Comparison of ENCODE assay signal across 16 cellular contexts in the genomic region with DNA sequence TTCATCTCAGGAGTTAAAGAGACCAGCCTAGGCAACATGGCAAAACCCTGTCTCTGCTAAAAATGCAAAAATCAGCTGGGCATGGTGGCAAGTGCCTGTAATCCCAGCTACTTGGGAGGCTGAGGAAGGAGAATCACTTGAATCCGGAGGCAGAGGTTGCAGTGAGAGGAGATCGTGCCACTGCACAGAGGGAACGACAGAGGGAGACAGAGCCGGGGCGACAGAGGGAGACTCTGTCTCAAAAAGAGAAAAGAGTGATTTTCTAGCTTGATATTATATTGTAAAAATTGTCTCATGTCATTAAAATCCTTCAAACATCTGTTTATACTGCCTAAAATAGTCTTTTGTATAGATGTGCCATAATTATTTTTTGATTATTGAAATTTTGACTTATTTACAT.
DNase-seq lines count a peak whose midpoint lies in the region; ATAC-seq, FAIRE-seq and TF ChIP-seq lines count a peak whose summit lies in the region.
"Had no signal": no experiment of that assay in that cellular context is flagged by ENCODE, and none has a peak within 500 bp of the region (broad histone marks: within the 10 kb centered on the region; RNA-seq: fewer than 3 reads in every experiment).

No MANE protein-coding gene starts in this region.

- no peak overlapping the region for H2AK5ac ChIP-seq in IMR-90 (ENCODE audit: low read depth, low read length)

- 100% methylated on average over 1 of the region's 5 CpGs; no CpG with 5 or more reads in 1 of the 2 experiments for WGBS in IMR-90 (ENCODE audit: extremely low coverage in 2 of 2, insufficient read length in 1 of 2), 2 experiments
- 60 to 84% methylated on average over 5 of the region's 5 CpGs for WGBS in sigmoid colon, 2 donors

- H4K91ac ChIP-seq in IMR-90 (ENCODE audit: insufficient read depth, low read depth, low read length), result no peak overlapping the region

- no peak overlapping the region for H3K23ac ChIP-seq in IMR-90 (ENCODE audit: low read depth, low read length)

- H3K4me2 ChIP-seq in IMR-90 (ENCODE audit: low read depth, low read length), result no peak overlapping the region
- H3K4me2 ChIP-seq: KMS-11 had no signal

- no peak overlapping the region for H2BK5ac ChIP-seq in IMR-90 (ENCODE audit: low read depth, low read length, poor library complexity, severe bottlenecking)

- FAIRE-seq in urothelium cell line (lab: Jason Lieb, UNC), result no peak
- FAIRE-seq: GM18507 had no signal

- H4K20me1 ChIP-seq in IMR-90 (ENCODE audit: insufficient read depth, low read length), result no peaks in the 10 kb centered on the region

- POLR2A ChIA-PET in IMR-90 (lab: Charles Lee; ENCODE audit: unreplicated experiment), result no interaction called here

- no peak for DNase-seq in GM06990 (ENCODE audit: extremely low read depth, insufficient read length)
- DNase-seq in IMR-90, result no peak
- peak in 1 of 3 donors; percentile 9 for DNase-seq in mucosa of descending colon
- no peak for DNase-seq in urothelium cell line (ENCODE audit: low spot score)
- DNase-seq in activated effector memory CD4-positive, alpha-beta T cell treated with Interleukin-2 at 50 U/mL for 16 hours, result no peak
- no peak for DNase-seq in kidney glomerular epithelial cell (lab: John Stamatoyannopoulos, UW)
- no peak for DNase-seq in sigmoid colon
- DNase-seq: activated CD8-positive, alpha-beta T cell treated with anti-CD3 and anti-CD28 coated beads, Interleukin-2, amount 10 ng/mL, durations not matched to agents 7 days and 5 days; activated naive CD4-positive, alpha-beta T cell treated with Interleukin-2 at 50 U/mL for 16 hours; COR-L47; naive thymus-derived CD8-positive, alpha-beta T cell; NCI-H1930 had no signal

- no peaks in the 10 kb centered on the region for H3K79me1 ChIP-seq in IMR-90 (ENCODE audit: low read depth in 1 of 2, low read length in 2 of 2)

- no peaks in the 10 kb centered on the region for H3K9me1 ChIP-seq in IMR-90 (ENCODE audit: insufficient read depth, low read length)

- H4K5ac ChIP-seq in IMR-90 (ENCODE audit: low read depth, low read length), result no peak overlapping the region

- H3K36me3 ChIP-seq in GM06990 (ENCODE audit: control insufficient read depth, insufficient read depth, low read length) (no peaks in the 10 kb centered on the region), IMR-90 (ENCODE audit: control insufficient read depth, insufficient read depth, low read length) (no peaks in the 10 kb centered on the region), mucosa of descending colon (ENCODE audit: low read depth) (no peaks in the 10 kb centered on the region), sigmoid colon (no peaks in the 10 kb centered on the region)
- H3K36me3 ChIP-seq: thoracic aorta had no signal

- no TSS peak for BruUV-seq in IMR-90 (replicated peaks; lab: Mats Ljungman, UMichigan)

- in situ Hi-C loops in IMR-90 (cut with MboI; ENCODE audit: low sequenced_read_pairs), result no loop called here

- no peak overlapping the region for H2BK20ac ChIP-seq in IMR-90 (ENCODE audit: low read depth, low read length)

- no peak overlapping the region for H4K8ac ChIP-seq in IMR-90 (ENCODE audit: low read depth in 2 of 2, low read length in 2 of 2)

- H3K27me3 ChIP-seq in GM06990 (replicated peaks; ENCODE audit: control insufficient read depth, insufficient read depth, low read length) (no peaks in the 10 kb centered on the region), IMR-90 (ENCODE audit: control insufficient read depth, insufficient read depth, low read length) (no peaks in the 10 kb centered on the region), sigmoid colon (no peaks in the 10 kb centered on the region)

- H3K27ac ChIP-seq in IMR-90 (ENCODE audit: insufficient read depth, low read length) (no peak overlapping the region), VCaP (no peak overlapping the region), sigmoid colon (no peak overlapping the region)
- H3K27ac ChIP-seq: KMS-11, thoracic aorta had no signal

- H3K14ac ChIP-seq in IMR-90 (replicated peaks; ENCODE audit: low read depth, low read length), result no peak overlapping the region

- no peak overlapping the region for H3K9ac ChIP-seq in IMR-90 (ENCODE audit: low read depth, low read length)
- H3K9ac ChIP-seq: KMS-11 had no signal

- CTCF ChIA-PET in IMR-90 (lab: Yijun Ruan, JAX), result no interaction called here

- H3K4ac ChIP-seq in IMR-90 (ENCODE audit: low read depth, low read length), result no peak overlapping the region

- no peak overlapping the region for H2BK15ac ChIP-seq in IMR-90 (ENCODE audit: low read depth, low read length)

- dilution Hi-C loops in IMR-90 (cut with HindIII; ENCODE audit: low sequenced_read_pairs, unreplicated experiment), result no loop called here

- TF ChIP-seq POLR2A in IMR-90 (IDR thresholded peaks at IDR 0.05; ENCODE audit: low read depth, low read length) (no peak), sigmoid colon (IDR thresholded peaks at IDR 0.05) (no peak)

- H3K4me1 ChIP-seq in IMR-90 (ENCODE audit: control insufficient read depth, insufficient read depth, low read length) (no peaks in the 10 kb centered on the region), mucosa of descending colon (ENCODE audit: low read depth) (no peaks in the 10 kb centered on the region), sigmoid colon (no peaks in the 10 kb centered on the region)

- ATAC-seq in IMR-90 (ENCODE audit: low read depth) (no peak), mucosa of descending colon (peak; percentile 36)
- ATAC-seq: activated CD8-positive, alpha-beta T cell treated with anti-CD3 and anti-CD28 coated beads, Interleukin-2, amount 10 ng/mL, durations not matched to agents 7 days and 5 days; naive thymus-derived CD8-positive, alpha-beta T cell had no signal

- no peak overlapping the region for H2AK9ac ChIP-seq in IMR-90 (replicated peaks; ENCODE audit: low read depth, low read length, poor library complexity)

- peak; percentile 30; the same call in 1 of the 2 replicates for TF ChIP-seq RAD21 in IMR-90 (IDR thresholded peaks at IDR 0.05; ENCODE audit: low read length)

- H2AFZ ChIP-seq in IMR-90 (replicated peaks; ENCODE audit: low read length, poor library complexity), result no peak overlapping the region

- H3K18ac ChIP-seq in IMR-90 (ENCODE audit: low read depth, low read length), result no peak overlapping the region

- H3K9me3 ChIP-seq in IMR-90 (ENCODE audit: control insufficient read depth, insufficient read depth, low read length) (no peaks in the 10 kb centered on the region), mucosa of descending colon (peaks cover 2% of the 10 kb centered on the region), sigmoid colon (no peaks in the 10 kb centered on the region)
- H3K9me3 ChIP-seq: thoracic aorta had no signal

- no peak for TF ChIP-seq EP300 in sigmoid colon (IDR thresholded peaks at IDR 0.05)

- H2BK120ac ChIP-seq in IMR-90 (ENCODE audit: low read depth, low read length), result no peak overlapping the region

- intact Hi-C loops in IMR-90 (cut with micrococcal nuclease) (no loop called here), mucosa of descending colon (cut with DNase I, micrococcal nuclease) (no loop called here), sigmoid colon (cut with DNase I) (no loop called here)

- no peak overlapping the region for H3K4me3 ChIP-seq in GM06990 (replicated peaks; ENCODE audit: low read depth, low read length)
- no peak overlapping the region for H3K4me3 ChIP-seq in IMR-90 (ENCODE audit: insufficient read depth, low read depth, low read length)
- H3K4me3 ChIP-seq in mucosa of descending colon, result no peak overlapping the region
- no peak overlapping the region for H3K4me3 ChIP-seq in sigmoid colon
- H3K4me3 ChIP-seq: thoracic aorta had no signal

- H3K56ac ChIP-seq in IMR-90 (ENCODE audit: extremely low read depth, insufficient read depth, low read length), result no peak overlapping the region

- peak; percentile 20 for TF ChIP-seq CTCF in GM06990 (IDR thresholded peaks at IDR 0.05; ENCODE audit: insufficient read depth, low read length, poor library complexity, severe bottlenecking)
- TF ChIP-seq CTCF in IMR-90 (conservative IDR thresholded peaks at IDR 0.05; ENCODE audit: low read depth, low read length), result no peak
- TF ChIP-seq CTCF in VCaP (conservative IDR thresholded peaks at IDR 0.05), result peak; percentile 93
- TF ChIP-seq CTCF in mucosa of descending colon (IDR thresholded peaks at IDR 0.05), result no peak
- no peak for TF ChIP-seq CTCF in sigmoid colon (IDR thresholded peaks at IDR 0.05)

TF ChIP-seq in IMR-90, 13 proteins besides CTCF, POLR2A, EP300 and RAD21:
- TF ChIP-seq NFE2L2 (IDR thresholded peaks at IDR 0.05; ENCODE audit: low read depth, low read length), result no peak

Comparison
In these comparisons a context has a peak if more than half of its experiments do, and no peak if none do; other contexts are left out.
1. CTCF ChIP-seq: peak in GM06990 (single experiment) and VCaP (single experiment); none in IMR-90 (single experiment), mucosa of descending colon (single experiment) and sigmoid colon (0 of 4).